In the genomic region with DNA sequence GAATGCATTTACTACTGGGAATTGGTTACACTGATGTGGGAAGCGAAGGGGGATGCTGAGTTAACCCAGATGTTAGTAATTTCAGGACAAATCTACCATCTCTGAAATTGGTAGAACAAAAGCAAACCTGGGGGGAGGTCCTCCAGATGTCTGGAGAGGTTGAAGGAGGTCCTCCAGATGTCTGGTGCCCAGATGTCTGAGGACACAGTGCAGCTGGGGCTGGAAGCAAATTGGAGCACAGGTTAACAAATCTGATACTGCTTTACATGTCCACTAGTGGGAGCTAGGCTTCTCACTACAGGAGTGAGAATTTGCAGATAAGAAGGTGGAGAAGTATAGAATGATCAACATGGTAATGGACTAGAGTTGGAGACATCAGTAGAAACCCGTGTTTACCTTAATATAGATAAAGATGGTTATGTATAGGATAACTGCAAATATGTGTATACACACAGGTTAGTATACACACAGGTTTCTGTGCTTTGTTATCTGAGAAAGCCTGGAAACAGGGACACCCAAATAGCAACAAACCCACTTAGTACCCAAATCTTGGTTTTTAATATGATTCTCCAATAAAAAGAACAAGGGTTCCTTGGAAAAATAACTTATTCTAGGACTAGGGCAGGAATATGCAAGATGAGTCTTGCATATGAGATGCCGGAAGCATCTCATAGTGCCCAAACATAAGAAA, we compare ENCODE assay signal across 8 cellular contexts.
DNase-seq lines count a peak whose midpoint lies in the region; ATAC-seq and TF ChIP-seq lines count a peak whose summit lies in the region.

No MANE protein-coding gene starts in this region.

- no peak for TF ChIP-seq POLR2A in uterus (IDR thresholded peaks at IDR 0.05)

- H3K4me1 ChIP-seq in A673 (ENCODE audit: insufficient read depth, low read length, poor library complexity, severe bottlenecking) (no peaks in the 10 kb centered on the region), KMS-11 (ENCODE audit: low read depth, poor library complexity, severe bottlenecking) (peaks cover 33% of the 10 kb centered on the region), ascending aorta (no peaks in the 10 kb centered on the region), uterus (no peaks in the 10 kb centered on the region)

- no peak overlapping the region for H3K9ac ChIP-seq in KMS-11

- no peak overlapping the region for H3K4me3 Mint-ChIP-seq in T-cell

- ATAC-seq in GM18502 (IDR thresholded peaks at IDR 0.05; ENCODE audit: poor library complexity, unreplicated experiment) (peak; percentile 56), HG02840 (IDR thresholded peaks at IDR 0.05; ENCODE audit: low FRiP score, unreplicated experiment) (no peak), T-cell (replicated peaks in 1 of 4) (no peak)

- H3K27me3 ChIP-seq in A673 (replicated peaks; ENCODE audit: insufficient read depth, low read depth, low read length, poor library complexity) (no peaks in the 10 kb centered on the region), KMS-11 (ENCODE audit: insufficient read depth, low read depth) (no peaks in the 10 kb centered on the region), ascending aorta (no peaks in the 10 kb centered on the region), uterus (no peaks in the 10 kb centered on the region)

- POLR2A ChIA-PET in A673 (lab: Charles Lee; ENCODE audit: low non-redundant PET) = no interaction called here
- POLR2A ChIA-PET in T-cell (lab: Charles Lee) = no interaction called here

- peak; percentile 62 for TF ChIP-seq CTCF in A673 (conservative IDR thresholded peaks at IDR 0.05; ENCODE audit: low read depth, low read length)
- peak; percentile 65 for TF ChIP-seq CTCF in KMS-11 (conservative IDR thresholded peaks at IDR 0.05; ENCODE audit: low read depth, low read length)
- no peak for TF ChIP-seq CTCF in ascending aorta (IDR thresholded peaks at IDR 0.05)
- TF ChIP-seq CTCF in uterus (IDR thresholded peaks at IDR 0.05) = no peak

- DNase-seq in A673 (ENCODE audit: low spot score) = peak; percentile 44
- DNase-seq in dermis blood vessel endothelial cell = peak; percentile 26
- DNase-seq in ascending aorta (ENCODE audit: low spot score in 2 of 2) = no peak
- no peak for DNase-seq in T-cell
- no peak for DNase-seq in uterus

- intact Hi-C loops in A673 (cut with micrococcal nuclease; ENCODE audit: unreplicated experiment) (loop anchor here (5.0 kb wide), 1 partner anchor 86 kb away; no protein-coding TSS in a partner anchor), ascending aorta (cut with DNase I) (no loop called here), uterus (cut with DNase I; ENCODE audit: low total_unique reads) (no loop called here)

- no peak overlapping the region for H3K4me3 ChIP-seq in A673 (ENCODE audit: low read depth, low read length, poor library complexity, severe bottlenecking)
- H3K4me3 ChIP-seq in KMS-11 (IDR thresholded peaks at IDR 0.05; ENCODE audit: insufficient read depth, low read depth, low read length) = no peak overlapping the region
- H3K4me3 ChIP-seq in ascending aorta = no peak overlapping the region
- no peak overlapping the region for H3K4me3 ChIP-seq in uterus

- no peaks in the 10 kb centered on the region for H3K36me3 ChIP-seq in A673 (ENCODE audit: insufficient read depth, low read length, poor library complexity, severe bottlenecking)
- no peaks in the 10 kb centered on the region for H3K36me3 ChIP-seq in KMS-11 (ENCODE audit: insufficient read depth)
- no peaks in the 10 kb centered on the region for H3K36me3 ChIP-seq in ascending aorta
- no peaks in the 10 kb centered on the region for H3K36me3 ChIP-seq in uterus

- no peaks in the 10 kb centered on the region for H4K20me1 ChIP-seq in KMS-11 (ENCODE audit: insufficient read depth)

- no peak overlapping the region for H3K27ac Mint-ChIP-seq in T-cell

- CTCF ChIA-PET in A673 (lab: Charles Lee) (no interaction called here), T-cell (lab: Charles Lee) (no interaction called here)

- no peaks in the 10 kb centered on the region for H3K27me3 Mint-ChIP-seq in T-cell

- H3K9me3 ChIP-seq in A673 (ENCODE audit: low read depth, low read length, poor library complexity, severe bottlenecking) (no peaks in the 10 kb centered on the region), ascending aorta (no peaks in the 10 kb centered on the region), uterus (no peaks in the 10 kb centered on the region)

- H2AFZ ChIP-seq in KMS-11 (ENCODE audit: low read depth) = no peak overlapping the region

- no TSS peak for BruUV-seq in A673 (replicated peaks; lab: Mats Ljungman, UMichigan)

- H3K36me3 Mint-ChIP-seq in T-cell = no peaks in the 10 kb centered on the region

- H3K4me1 Mint-ChIP-seq in T-cell = no peaks in the 10 kb centered on the region

- H3K4me2 ChIP-seq in KMS-11 = no peak overlapping the region

- H3K27ac ChIP-seq in A673 (ENCODE audit: low read depth, low read length, poor library complexity, severe bottlenecking) = no peak overlapping the region
- no peak overlapping the region for H3K27ac ChIP-seq in KMS-11
- no peak overlapping the region for H3K27ac ChIP-seq in ascending aorta
- no peak overlapping the region for H3K27ac ChIP-seq in uterus

- H3K79me2 ChIP-seq in KMS-11 (ENCODE audit: insufficient read depth, low read depth) = no peaks in the 10 kb centered on the region

- no peaks in the 10 kb centered on the region for H3K9me3 Mint-ChIP-seq in T-cell

Comparison
In these comparisons a context has a peak if more than half of its experiments do, and no peak if none do; other contexts are left out.
1. DNase-seq: peak in A673 (single experiment) and dermis blood vessel endothelial cell (single experiment); none in ascending aorta (0 of 2), T-cell (0 of 34) and uterus (0 of 2).
2. CTCF ChIP-seq: peak in A673 (single experiment) and KMS-11 (single experiment); none in ascending aorta (0 of 3) and uterus (0 of 4).